ENCODE assay signal across 14 cellular contexts in genomic region chr2:237207641-237208040, GRCh38.
DNase-seq lines count a peak whose midpoint lies in the region; ATAC-seq and TF ChIP-seq lines count a peak whose summit lies in the region.
"Had no signal": no experiment of that assay in that cellular context is flagged by ENCODE, and none has a peak within 500 bp of the region (broad histone marks: within the 10 kb centered on the region; RNA-seq: fewer than 3 reads in every experiment).

No MANE protein-coding gene starts in this region.

- no peak for TF ChIP-seq EP300 in esophagus muscularis mucosa (IDR thresholded peaks at IDR 0.05)

- peak overlapping the region; percentile 67 for H3K4me3 Mint-ChIP-seq in HFFc6

- H3K27ac Mint-ChIP-seq in HFFc6, result peak overlapping the region; percentile 82

- intact Hi-C loops in esophagus muscularis mucosa (cut with DNase I) (no loop called here), lower leg skin (cut with DNase I; ENCODE audit: low total_unique reads) (no loop called here)

- H3K4me3 ChIP-seq in esophagus muscularis mucosa (no peak overlapping the region), lower leg skin (ENCODE audit: low read depth, poor library complexity, severe bottlenecking) (no peak overlapping the region), subcutaneous abdominal adipose tissue (ENCODE audit: low read depth in 1 of 5, low read length in 5 of 5) (no peak overlapping the region)

- H3K9ac ChIP-seq in subcutaneous abdominal adipose tissue (ENCODE audit: low read length in 5 of 5), result no peak overlapping the region
- H3K9ac ChIP-seq: KMS-11 had no signal

- H3K9me3 ChIP-seq in esophagus muscularis mucosa (no peaks in the 10 kb centered on the region), subcutaneous abdominal adipose tissue (ENCODE audit: control insufficient read depth in 5 of 5, low read length in 5 of 5) (no peaks in the 10 kb centered on the region)
- H3K9me3 ChIP-seq: neutrophil had no signal

- ATAC-seq in GM21576 (IDR thresholded peaks at IDR 0.05; ENCODE audit: unreplicated experiment) (no peak), HG02763 (IDR thresholded peaks at IDR 0.05; ENCODE audit: unreplicated experiment) (no peak), HG02973 (IDR thresholded peaks at IDR 0.05; ENCODE audit: unreplicated experiment) (no peak)

- H3K27me3 ChIP-seq in esophagus muscularis mucosa, result no peaks in the 10 kb centered on the region
- H3K27me3 ChIP-seq in subcutaneous abdominal adipose tissue (ENCODE audit: control insufficient read depth in 5 of 5, insufficient read depth in 4 of 5, low read length in 5 of 5), result peaks cover 0 to 18% (median 0%) of the 10 kb centered on the region in 5 donors
- H3K27me3 ChIP-seq: neutrophil had no signal

- no peak for TF ChIP-seq CTCF in HFFc6 (IDR thresholded peaks at IDR 0.05)
- no peak for TF ChIP-seq CTCF in esophagus muscularis mucosa (IDR thresholded peaks at IDR 0.05)
- no peak for TF ChIP-seq CTCF in lower leg skin (IDR thresholded peaks at IDR 0.05)

- no peaks in the 10 kb centered on the region; the same call in 1 of the 2 replicates for H3K36me3 Mint-ChIP-seq in HFFc6 (ENCODE audit: low read depth)

- TF ChIP-seq POLR2A in esophagus muscularis mucosa (IDR thresholded peaks at IDR 0.05; ENCODE audit: low read depth), result no peak
- no peak for TF ChIP-seq POLR2A in lower leg skin (IDR thresholded peaks at IDR 0.05)

- peak overlapping the region in 3 of 4 donors; percentile 11 to 49 (median 34) for H3K27ac ChIP-seq in esophagus muscularis mucosa (replicated peaks in 1 of 4)
- peak overlapping the region; percentile 35 for H3K27ac ChIP-seq in subcutaneous abdominal adipose tissue (ENCODE audit: low read depth, low read length)
- H3K27ac ChIP-seq: KMS-11, neutrophil had no signal

- H3K9me3 Mint-ChIP-seq in HFFc6, result no peaks in the 10 kb centered on the region

- peaks cover 60% of the 10 kb centered on the region for H3K4me1 Mint-ChIP-seq in HFFc6 (ENCODE audit: low read depth)

- H3K36me3 ChIP-seq in esophagus muscularis mucosa, result no peaks in the 10 kb centered on the region
- no peaks in the 10 kb centered on the region for H3K36me3 ChIP-seq in subcutaneous abdominal adipose tissue (ENCODE audit: control insufficient read depth in 5 of 5, insufficient read depth in 5 of 5, low read length in 5 of 5)
- H3K36me3 ChIP-seq: neutrophil had no signal

- 68% methylated on average over 7 of the region's 7 CpGs for WGBS in esophagus muscularis mucosa
- 26 to 27% methylated on average over 7 of the region's 7 CpGs for WGBS in lower leg skin, 2 donors

- H3K4me1 ChIP-seq in esophagus muscularis mucosa (peaks cover 9 to 31% (median 30%) of the 10 kb centered on the region in 4 donors), subcutaneous abdominal adipose tissue (ENCODE audit: control insufficient read depth in 5 of 5, insufficient read depth in 5 of 5, low read length in 5 of 5) (peaks cover 8 to 32% (median 21%) of the 10 kb centered on the region in 5 donors)

- peaks cover 2% of the 10 kb centered on the region; the same call in 1 of the 2 replicates for H3K27me3 Mint-ChIP-seq in HFFc6 (ENCODE audit: insufficient read depth)

- peak; percentile 50 for DNase-seq in HFFc6
- no peak for DNase-seq in esophagus muscularis mucosa (ENCODE audit: extremely low spot score)
- peak; percentile 83 to 95 for DNase-seq in lower leg skin (ENCODE audit: low spot score in 2 of 2)
- DNase-seq in cortex of kidney (lab: John Stamatoyannopoulos, UW), result no peak
- DNase-seq: activated CD4-positive, alpha-beta T cell treated with anti-CD3 and anti-CD28 coated beads for 48 hours; activated naive CD4-positive, alpha-beta T cell treated with Interleukin-2 at 50 U/mL for 16 hours; effector CD8-positive, alpha-beta T cell; NCI-H446 had no signal

Comparison
In these comparisons a context has a peak if more than half of its experiments do, and no peak if none do; other contexts are left out.
1. DNase-seq: peak in HFFc6 (single experiment) and lower leg skin (2 of 2); none in esophagus muscularis mucosa (single experiment) and cortex of kidney (single experiment).